In the genomic region with DNA sequence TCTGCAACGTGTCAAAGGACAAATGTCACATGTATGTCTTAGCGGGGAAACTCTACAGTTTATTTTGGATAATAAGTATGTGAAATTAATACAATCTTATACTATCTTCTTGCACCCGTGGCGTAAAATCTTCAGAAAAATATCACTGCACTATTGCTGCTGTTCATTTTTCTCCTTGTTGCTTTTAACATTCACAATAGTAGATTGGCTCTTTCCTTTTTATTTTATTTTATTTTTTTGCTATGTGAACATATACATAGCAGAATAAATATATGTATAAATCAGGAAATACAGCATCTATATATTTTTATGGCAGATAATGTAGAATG, we compare ENCODE assay signal across 15 cellular contexts. TPM values are rescaled to one million over a fixed set of nuclear protein-coding genes. Genes with fewer than 3 reads are reported as not detected.
DNase-seq lines count a peak whose midpoint lies in the region; ATAC-seq and TF ChIP-seq lines count a peak whose summit lies in the region.
"Had no signal": no experiment of that assay in that cellular context is flagged by ENCODE, and none has a peak within 500 bp of the region (broad histone marks: within the 10 kb centered on the region; RNA-seq: fewer than 3 reads in every experiment).

No MANE protein-coding gene starts in this region.

- CTCF ChIA-PET in CD8-positive, alpha-beta T cell (lab: Charles Lee): interaction anchor here (1.0 to 5.9 kb wide), 13 partner anchors 9 to 367 kb away, joined by 3 to 33 read pairs (median 7); a partner anchor contains a TSS

- H3K4me3 Mint-ChIP-seq in CD8-positive, alpha-beta T cell: no peak overlapping the region
- H3K4me3 Mint-ChIP-seq in naive B cell: peak overlapping the region in 5 of 8 donors; percentile 25 to 56 (median 41)

- no peaks in the 10 kb centered on the region for H3K36me3 ChIP-seq in CD8-positive, alpha-beta T cell (ENCODE audit: insufficient read depth, low read length)
- no peaks in the 10 kb centered on the region for H3K36me3 ChIP-seq in RWPE2 (ENCODE audit: low read depth)
- H3K36me3 ChIP-seq: BLaER1 treated with 17β-estradiol and CSF1 and Interleukin-3, amounts not matched to agents 10 nM and 100 nM had no signal

- no peaks in the 10 kb centered on the region for H3K4me1 ChIP-seq in CD8-positive, alpha-beta T cell (ENCODE audit: insufficient read depth, low read length)
- no peaks in the 10 kb centered on the region for H3K4me1 ChIP-seq in RWPE2 (ENCODE audit: insufficient read depth, poor library complexity, severe bottlenecking)

- POLR2A ChIA-PET in CD8-positive, alpha-beta T cell (lab: Charles Lee): interaction anchor here (1.2 kb wide), 1 partner anchor 130 kb away, joined by 3 read pairs; no protein-coding TSS in a partner anchor

- H3K4me3 ChIP-seq in CD8-positive, alpha-beta T cell (ENCODE audit: low read depth, low read length): no peak overlapping the region
- H3K4me3 ChIP-seq in RWPE2 (ENCODE audit: severe bottlenecking): no peak overlapping the region
- H3K4me3 ChIP-seq: BLaER1 treated with 17β-estradiol and CSF1 and Interleukin-3, amounts not matched to agents 10 nM and 100 nM had no signal

- intact Hi-C loops in CD8-positive, alpha-beta T cell (cut with DNase I, micrococcal nuclease): loop anchor here (1.0 to 5.0 kb wide), 5 partner anchors 65 to 367 kb away; a partner anchor contains a TSS

- no peaks in the 10 kb centered on the region for H3K9me3 ChIP-seq in CD8-positive, alpha-beta T cell (ENCODE audit: low read length)
- H3K9me3 ChIP-seq in RWPE2 (ENCODE audit: severe bottlenecking): no peaks in the 10 kb centered on the region

- H3K27ac ChIP-seq in 22Rv1: no peak overlapping the region
- no peak overlapping the region for H3K27ac ChIP-seq in CD8-positive, alpha-beta T cell (ENCODE audit: low read depth, low read length)
- no peak overlapping the region for H3K27ac ChIP-seq in RWPE2 (ENCODE audit: poor library complexity, severe bottlenecking)
- H3K27ac ChIP-seq: BLaER1 treated with 17β-estradiol and CSF1 and Interleukin-3, amounts not matched to agents 10 nM and 100 nM had no signal

- no peaks in the 10 kb centered on the region for H3K9me3 Mint-ChIP-seq in CD8-positive, alpha-beta T cell
- no peaks in the 10 kb centered on the region for H3K9me3 Mint-ChIP-seq in naive B cell

- H3K27ac Mint-ChIP-seq in CD8-positive, alpha-beta T cell: no peak overlapping the region
- peak overlapping the region in 5 of 6 donors; percentile 82 to 96 (median 88) for H3K27ac Mint-ChIP-seq in naive B cell
- H3K27ac Mint-ChIP-seq: H9 had no signal

- H3K27me3 Mint-ChIP-seq in CD8-positive, alpha-beta T cell (ENCODE audit: low read depth): peaks cover 8% of the 10 kb centered on the region
- no peaks in the 10 kb centered on the region for H3K27me3 Mint-ChIP-seq in naive B cell

- peaks cover 15% of the 10 kb centered on the region for H3K4me1 Mint-ChIP-seq in CD8-positive, alpha-beta T cell (ENCODE audit: low read depth)
- peaks cover 42 to 81% (median 46%) of the 10 kb centered on the region in 3 donors for H3K4me1 Mint-ChIP-seq in naive B cell

- no peaks in the 10 kb centered on the region for H3K36me3 Mint-ChIP-seq in CD8-positive, alpha-beta T cell
- peaks cover 4 to 7% of the 10 kb centered on the region in 2 donors for H3K36me3 Mint-ChIP-seq in naive B cell

- DNase-seq in CD8-positive, alpha-beta T cell: no peak
- DNase-seq in RWPE2 (ENCODE audit: low spot score) (no peak), naive B cell (no peak), globus pallidus (ENCODE audit: low spot score) (no peak), pons (ENCODE audit: low spot score) (no peak)
- no peak for DNase-seq in NK-92 treated with Interleukin-12 subunit alpha and Interleukin-12 subunit beta, amount 100 ng/mL, for 24 hours (lab: John Stamatoyannopoulos, UW)
- DNase-seq: NCI-H1436 treated with DMSO at 0.1 percent for 48 hours had no signal

- ATAC-seq in CD8-positive, alpha-beta T cell: no peak
- ATAC-seq in RWPE2 (ENCODE audit: low read depth): no peak
- no peak for ATAC-seq in naive B cell (ENCODE audit: low read depth in 2 of 2)
- ATAC-seq in HG02678 (IDR thresholded peaks at IDR 0.05; ENCODE audit: unreplicated experiment): no peak

- H3K27me3 ChIP-seq in CD8-positive, alpha-beta T cell (ENCODE audit: insufficient read depth, low read length): no peaks in the 10 kb centered on the region
- H3K27me3 ChIP-seq in RWPE2 (ENCODE audit: insufficient read depth, poor library complexity, severe bottlenecking): peaks cover 10% of the 10 kb centered on the region

- TF ChIP-seq CTCF in 22Rv1 (IDR thresholded peaks at IDR 0.05): peak; percentile 29; the same call in 1 of the 2 replicates
- TF ChIP-seq CTCF in CD8-positive, alpha-beta T cell (IDR thresholded peaks at IDR 0.05): peak; percentile 43
- peak; percentile 41 for TF ChIP-seq CTCF in RWPE2 (IDR thresholded peaks at IDR 0.05; ENCODE audit: poor library complexity, severe bottlenecking)

RNA-seq across cellular contexts. Expression of a gene that starts 15.4 kb away (rescaled TPM):
- not detected for total RNA-seq in CD8-positive, alpha-beta T cell
- polyA plus RNA-seq in naive B cell (ENCODE audit: low read depth in 6 of 6): not detected
- total RNA-seq: G401, H9, HT1080, NCI-H460, PC-3 had no signal

RNA-seq across cellular contexts. Expression of a gene that starts 19.5 kb away (rescaled TPM):
- 10 to 100 TPM in 1 of 2 experiments, 1 to 10 TPM in 1; 7.6 to 10.3 TPM for total RNA-seq in CD8-positive, alpha-beta T cell
- polyA plus RNA-seq in naive B cell (ENCODE audit: low read depth in 6 of 6): 100 to 1,000 TPM in 5 of 6 donors, 10 to 100 TPM in 1; 97.4 to 205 (median 126) TPM
- total RNA-seq: G401, H9, NCI-H460, PC-3 had no signal
